19 cellular contexts compared by ENCODE assay signal in the genomic region with DNA sequence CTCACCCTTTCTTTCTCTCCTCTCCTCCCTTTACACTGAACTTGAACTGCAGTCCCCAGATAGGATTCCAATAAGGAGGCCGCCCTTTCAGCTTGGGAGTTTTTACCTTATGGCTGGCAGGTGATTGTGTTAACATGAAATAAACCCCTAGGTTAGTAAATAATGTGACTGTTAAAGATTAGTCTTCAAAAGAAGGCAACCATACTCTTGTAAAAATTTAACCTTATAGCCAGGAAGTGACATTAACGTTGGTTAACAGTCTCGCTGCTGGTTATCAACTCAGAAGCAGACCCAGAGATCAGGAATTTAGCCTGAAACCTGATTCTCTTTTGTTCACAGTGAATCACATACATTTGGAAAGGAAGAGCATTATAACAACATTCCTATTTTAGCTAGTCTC. TPM values are rescaled to one million over a fixed set of nuclear protein-coding genes. Genes with fewer than 3 reads are reported as not detected.
A peak's percentile ranks its signal among the peaks of the same experiment; 100 is the strongest.
DNase-seq lines count a peak whose midpoint lies in the region; ATAC-seq, FAIRE-seq and TF ChIP-seq lines count a peak whose summit lies in the region.
"Had no signal": no experiment of that assay in that cellular context is flagged by ENCODE, and none has a peak within 500 bp of the region (broad histone marks: within the 10 kb centered on the region; RNA-seq: fewer than 3 reads in every experiment).

No MANE protein-coding gene starts in this region.

- H3K4me1 ChIP-seq in astrocyte (ENCODE audit: insufficient read depth, low read length): peaks cover 7% of the 10 kb centered on the region
- peaks cover 33% of the 10 kb centered on the region for H3K4me1 ChIP-seq in iPS-20b (ENCODE audit: insufficient read depth, low read length)
- peaks cover 3 to 5% of the 10 kb centered on the region in 2 donors for H3K4me1 ChIP-seq in left lung
- H3K4me1 ChIP-seq in right atrium auricular region: peaks cover 0 to 1% of the 10 kb centered on the region in 2 donors

- FAIRE-seq in HTR-8/SVneo (lab: Jason Lieb, UNC) (peak; percentile 20), astrocyte (lab: Jason Lieb, UNC) (no peak)
- FAIRE-seq: GM12892 had no signal

- peak overlapping the region; percentile 43 for H3K9ac ChIP-seq in astrocyte (ENCODE audit: low read length)
- peak overlapping the region; percentile 51; the same call in 1 of the 2 replicates for H3K9ac ChIP-seq in iPS-20b (ENCODE audit: low read depth, low read length)

- no peak for TF ChIP-seq CTCF in astrocyte (IDR thresholded peaks at IDR 0.05; ENCODE audit: insufficient read depth, low read depth, low read length)
- TF ChIP-seq CTCF in left lung (IDR thresholded peaks at IDR 0.05): no peak
- TF ChIP-seq CTCF in right atrium auricular region (IDR thresholded peaks at IDR 0.05): no peak

- DNase-seq in HTR-8/SVneo (ENCODE audit: insufficient read length, low spot score) (no peak), astrocyte (ENCODE audit: low read depth) (peak; percentile 52), renal cortical epithelial cell (ENCODE audit: low read depth) (peak; percentile 58), SK-N-DZ (ENCODE audit: low spot score) (no peak), left lung (no peak), NCI-H526 (lab: John Stamatoyannopoulos, UW) (no peak), right atrium auricular region (ENCODE audit: low spot score) (no peak)
- DNase-seq: activated effector memory CD4-positive, alpha-beta T cell treated with anti-CD3 and anti-CD28 coated beads, Interleukin-2, amount 50 U/mL, for 16 hours; DMS79; foreskin melanocyte; KG1; midbrain; NCI-H1694; NCI-H2227 treated with DMSO at 0.1 percent for 48 hours; NCI-H774; SHP77 treated with DMSO at 0.1 percent for 48 hours; stimulated activated CD8-positive, alpha-beta memory T cell treated with anti-CD3 and anti-CD28 coated beads, Interleukin-4, amount 100 ng/mL, for 48 hours had no signal

- no peaks in the 10 kb centered on the region for H3K27me3 Mint-ChIP-seq in astrocyte (ENCODE audit: low read depth, unreplicated experiment)

- H3K36me3 ChIP-seq in astrocyte (ENCODE audit: insufficient read depth, low read length): no peaks in the 10 kb centered on the region
- H3K36me3 ChIP-seq in iPS-20b (ENCODE audit: insufficient read depth, low read depth, low read length): peaks cover 49% of the 10 kb centered on the region
- no peaks in the 10 kb centered on the region for H3K36me3 ChIP-seq in left lung
- H3K36me3 ChIP-seq in right atrium auricular region: no peaks in the 10 kb centered on the region

- no peaks in the 10 kb centered on the region for H3K36me3 Mint-ChIP-seq in astrocyte (ENCODE audit: low read depth, unreplicated experiment)

- H4K20me1 ChIP-seq in astrocyte (ENCODE audit: insufficient read depth, low read length): no peaks in the 10 kb centered on the region

- intact Hi-C loops in left lung (cut with DNase I): no loop called here

- peak overlapping the region; percentile 62 for H3K4me2 ChIP-seq in astrocyte (ENCODE audit: low read length)

- H3K9me3 Mint-ChIP-seq in astrocyte (ENCODE audit: unreplicated experiment): no peaks in the 10 kb centered on the region

- ATAC-seq in left lung: no peak

- H3K9me3 ChIP-seq in astrocyte (ENCODE audit: insufficient read depth, low read depth, low read length): no peaks in the 10 kb centered on the region
- no peaks in the 10 kb centered on the region for H3K9me3 ChIP-seq in iPS-20b (ENCODE audit: insufficient read depth, low read depth, low read length)
- no peaks in the 10 kb centered on the region for H3K9me3 ChIP-seq in left lung
- H3K9me3 ChIP-seq in right atrium auricular region: no peaks in the 10 kb centered on the region

- H3K79me2 ChIP-seq in astrocyte (ENCODE audit: insufficient read depth, low read length): no peaks in the 10 kb centered on the region

- H3K27ac Mint-ChIP-seq in astrocyte (ENCODE audit: unreplicated experiment): no peak overlapping the region

- H3K4me3 ChIP-seq in astrocyte (ENCODE audit: insufficient read depth, low read depth, low read length) (peak overlapping the region; percentile 9), iPS-20b (ENCODE audit: low read length) (peak overlapping the region; percentile 19; the same call in 1 of the 2 replicates), left lung (no peak overlapping the region), right atrium auricular region (no peak overlapping the region)

- H3K4me3 Mint-ChIP-seq in astrocyte (ENCODE audit: unreplicated experiment): no peak overlapping the region

- H3K27ac ChIP-seq in astrocyte (ENCODE audit: low read depth, low read length): peak overlapping the region; percentile 5
- peak overlapping the region; percentile 18 for H3K27ac ChIP-seq in iPS-20b (ENCODE audit: low read length)
- H3K27ac ChIP-seq in left lung: no peak overlapping the region
- no peak overlapping the region for H3K27ac ChIP-seq in right atrium auricular region

- peaks cover 12% of the 10 kb centered on the region for H3K4me1 Mint-ChIP-seq in astrocyte (ENCODE audit: low read depth, unreplicated experiment)

- H3K27me3 ChIP-seq in astrocyte (ENCODE audit: insufficient read depth, low read length) (peaks cover 4% of the 10 kb centered on the region), iPS-20b (ENCODE audit: insufficient read depth, low read length) (no peaks in the 10 kb centered on the region), left lung (no peaks in the 10 kb centered on the region), right atrium auricular region (no peaks in the 10 kb centered on the region)

- H2AFZ ChIP-seq in astrocyte (ENCODE audit: low read depth, low read length): no peak overlapping the region

RNA-seq across cellular contexts. Expression of a gene that starts 15.2 kb away (rescaled TPM):
- total RNA-seq in astrocyte: 1.5 and 1.7 TPM in 2 replicates
- 3.6 and 5.5 TPM in 2 replicates for total RNA-seq in renal cortical epithelial cell
- polyA plus RNA-seq in SK-N-DZ (2014; cell fraction: cytosol; rRNA removed): 1.0 TPM in 2 replicates
- polyA plus RNA-seq in SK-N-DZ (2014; cell fraction: nucleus; rRNA removed): 1.6 and 2.4 TPM in 2 replicates
- total RNA-seq in left lung: 10 to 100 TPM; 22.4 to 32.9 TPM
- total RNA-seq in right atrium auricular region: under 1 TPM; 0.33 to 0.90 TPM

Comparison
In these comparisons a context has a peak if more than half of its experiments do, and no peak if none do; other contexts are left out.
1. DNase-seq: peak in astrocyte (single experiment) and renal cortical epithelial cell (single experiment); none in HTR-8/SVneo (single experiment), SK-N-DZ (single experiment), left lung (0 of 2), NCI-H526 (0 of 2) and right atrium auricular region (single experiment).
2. H3K27ac ChIP-seq: peak in astrocyte (single experiment) and iPS-20b (single experiment); none in left lung (0 of 2) and right atrium auricular region (0 of 2).
3. H3K4me3 ChIP-seq: peak in astrocyte (single experiment) and iPS-20b (single experiment); none in left lung (0 of 2) and right atrium auricular region (0 of 2).